10 cellular contexts compared by ENCODE assay signal in the genomic region with DNA sequence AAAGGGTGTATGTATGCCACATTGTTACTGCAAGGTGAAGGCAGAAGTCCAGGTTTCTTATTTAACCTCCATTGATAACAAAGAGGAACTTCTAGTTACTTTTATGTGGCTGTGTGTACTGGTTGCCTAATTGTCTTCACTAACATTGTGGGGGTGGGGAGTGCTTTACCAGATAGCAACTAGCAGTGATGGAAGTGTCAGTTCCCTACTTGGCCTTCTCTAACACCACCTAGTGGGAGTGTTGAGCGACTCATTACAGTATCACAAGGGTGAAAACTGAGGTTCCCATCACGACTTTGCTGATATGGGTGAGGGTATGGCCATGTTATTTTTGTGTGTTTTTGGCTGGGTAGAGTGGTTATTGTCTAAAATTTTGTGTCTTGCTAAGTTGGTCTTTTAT.
A peak's percentile ranks its signal among the peaks of the same experiment; 100 is the strongest.
DNase-seq lines count a peak whose midpoint lies in the region; ATAC-seq and TF ChIP-seq lines count a peak whose summit lies in the region.
"Had no signal": no experiment of that assay in that cellular context is flagged by ENCODE, and none has a peak within 500 bp of the region (broad histone marks: within the 10 kb centered on the region; RNA-seq: fewer than 3 reads in every experiment).

No MANE protein-coding gene starts in this region.

- no peaks in the 10 kb centered on the region for H3K79me2 ChIP-seq in SK-N-SH (ENCODE audit: insufficient read depth)

- H3K4me3 Mint-ChIP-seq in T-helper 2 cell treated with Interferon-gamma antibody and Interleukin-4, amounts not matched to agents 5 μg/mL and 100 μg/mL, for 36 hours, result no peak overlapping the region

- no peaks in the 10 kb centered on the region for H3K9me3 ChIP-seq in SK-N-SH
- no peaks in the 10 kb centered on the region for H3K9me3 ChIP-seq in gastroesophageal sphincter
- H3K9me3 ChIP-seq: BLaER1 had no signal

- no peak for DNase-seq in SK-N-SH
- peak; percentile 93 for DNase-seq in NOMO-1 treated with DMSO at 0.1 percent for 48 hours (lab: John Stamatoyannopoulos, UW; ENCODE audit: unreplicated experiment)
- peak; percentile 10 for DNase-seq in germinal center (ENCODE audit: low spot score)
- DNase-seq in T-helper 2 cell treated with Interferon-gamma antibody and Interleukin-4, amounts not matched to agents 5 μg/mL and 100 μg/mL, for 36 hours (ENCODE audit: low spot score), result no peak
- no peak for DNase-seq in NCI-H2029 (lab: John Stamatoyannopoulos, UW)

- H3K4me1 Mint-ChIP-seq in T-helper 2 cell treated with Interferon-gamma antibody and Interleukin-4, amounts not matched to agents 5 μg/mL and 100 μg/mL, for 36 hours (ENCODE audit: low read depth), result no peaks in the 10 kb centered on the region

- H3K4me1 ChIP-seq in SK-N-SH (ENCODE audit: control insufficient read depth in 1 of 2, insufficient read depth in 2 of 2, low read depth in 1 of 2, low read length in 1 of 2) (no peaks in the 10 kb centered on the region), gastroesophageal sphincter (no peaks in the 10 kb centered on the region)

- H3K4me3 ChIP-seq in SK-N-SH (ENCODE audit: low read depth in 2 of 2, low read length in 1 of 2) (no peak overlapping the region), gastroesophageal sphincter (no peak overlapping the region)
- H3K4me3 ChIP-seq: BLaER1, skin epidermis had no signal

- ATAC-seq in SK-N-SH treated with all-trans-retinoic acid at 6 μM for 48 hours, result no peak
- ATAC-seq in HG03025 (IDR thresholded peaks at IDR 0.05; ENCODE audit: low FRiP score, unreplicated experiment), result peak; percentile 94
- ATAC-seq in gastroesophageal sphincter, result no peak

- TF ChIP-seq CTCF in SK-N-SH (IDR thresholded peaks at IDR 0.05) (peak; percentile 24; the same call in 1 of the 2 replicates), gastroesophageal sphincter (IDR thresholded peaks at IDR 0.05) (no peak)

- no peaks in the 10 kb centered on the region for H3K9me3 Mint-ChIP-seq in T-helper 2 cell treated with Interferon-gamma antibody and Interleukin-4, amounts not matched to agents 5 μg/mL and 100 μg/mL, for 36 hours

- no peaks in the 10 kb centered on the region for H4K20me1 ChIP-seq in SK-N-SH (ENCODE audit: insufficient read depth)
- H4K20me1 ChIP-seq: BLaER1 had no signal

- H3K27ac ChIP-seq in SK-N-SH (ENCODE audit: low read depth in 2 of 2, low read length in 1 of 2) (no peak overlapping the region; a peak in 1 of 4 replicates), gastroesophageal sphincter (no peak overlapping the region)
- H3K27ac ChIP-seq: BLaER1, skin epidermis had no signal

- no peak overlapping the region for H3K4me2 ChIP-seq in SK-N-SH
- H3K4me2 ChIP-seq: BLaER1 had no signal

- H3K27me3 Mint-ChIP-seq in T-helper 2 cell treated with Interferon-gamma antibody and Interleukin-4, amounts not matched to agents 5 μg/mL and 100 μg/mL, for 36 hours (ENCODE audit: low read depth), result no peaks in the 10 kb centered on the region

- H3K9me2 ChIP-seq in SK-N-SH, result no peaks in the 10 kb centered on the region

- no peak overlapping the region for H3K27ac Mint-ChIP-seq in T-helper 2 cell treated with Interferon-gamma antibody and Interleukin-4, amounts not matched to agents 5 μg/mL and 100 μg/mL, for 36 hours

- no peak for TF ChIP-seq POLR2A in gastroesophageal sphincter (IDR thresholded peaks at IDR 0.05)

- POLR2A ChIA-PET in SK-N-SH (lab: Yijun Ruan, JAX), result no interaction called here

- peaks cover 0 to 25% of the 10 kb centered on the region in 2 experiments for H3K36me3 ChIP-seq in SK-N-SH (replicated peaks in 1 of 2; ENCODE audit: control insufficient read depth in 1 of 2, insufficient read depth in 2 of 2, low read length in 1 of 2)
- H3K36me3 ChIP-seq in gastroesophageal sphincter, result no peaks in the 10 kb centered on the region
- H3K36me3 ChIP-seq: BLaER1 had no signal

- TF ChIP-seq EP300 in SK-N-SH (IDR thresholded peaks at IDR 0.05; ENCODE audit: borderline replicate concordance in 1 of 2, low read depth in 1 of 2, low read length in 1 of 2), result no peak
- TF ChIP-seq EP300 in gastroesophageal sphincter (IDR thresholded peaks at IDR 0.05), result no peak

- H3F3A ChIP-seq in SK-N-SH (replicated peaks; ENCODE audit: insufficient read depth), result no peaks in the 10 kb centered on the region

- no peak overlapping the region for H3K9ac ChIP-seq in SK-N-SH
- H3K9ac ChIP-seq: BLaER1 had no signal

- TF ChIP-seq RAD21 in SK-N-SH (IDR thresholded peaks at IDR 0.05; ENCODE audit: low read length), result no peak

- H3K27me3 ChIP-seq in SK-N-SH (ENCODE audit: insufficient read depth) (no peaks in the 10 kb centered on the region), gastroesophageal sphincter (no peaks in the 10 kb centered on the region)
- H3K27me3 ChIP-seq: BLaER1 had no signal

- WGBS in SK-N-SH (ENCODE audit: low lambda C conversion rate), result 63% methylated on average over 2 of the region's 2 CpGs
- WGBS in gastroesophageal sphincter (ENCODE audit: low coverage in 1 of 2), 2 donors, result no CpG with 5 or more reads among the region's 2 CpGs

- H2AFZ ChIP-seq in SK-N-SH (ENCODE audit: low read depth), result no peak overlapping the region

- no peaks in the 10 kb centered on the region for H3K36me3 Mint-ChIP-seq in T-helper 2 cell treated with Interferon-gamma antibody and Interleukin-4, amounts not matched to agents 5 μg/mL and 100 μg/mL, for 36 hours (ENCODE audit: low read depth)

- CTCF ChIA-PET in SK-N-SH (lab: Yijun Ruan, JAX), result no interaction called here

TF ChIP-seq in SK-N-SH, 30 proteins besides CTCF, POLR2A, EP300 and RAD21 (continues in another document):
- no peak for TF ChIP-seq CHD2 (IDR thresholded peaks at IDR 0.05; ENCODE audit: low read length, partially characterized antibody)
- TF ChIP-seq, protein P1, sequence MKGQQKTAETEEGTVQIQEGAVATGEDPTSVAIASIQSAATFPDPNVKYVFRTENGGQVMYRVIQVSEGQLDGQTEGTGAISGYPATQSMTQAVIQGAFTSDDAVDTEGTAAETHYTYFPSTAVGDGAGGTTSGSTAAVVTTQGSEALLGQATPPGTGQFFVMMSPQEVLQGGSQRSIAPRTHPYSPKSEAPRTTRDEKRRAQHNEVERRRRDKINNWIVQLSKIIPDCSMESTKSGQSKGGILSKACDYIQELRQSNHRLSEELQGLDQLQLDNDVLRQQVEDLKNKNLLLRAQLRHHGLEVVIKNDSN (IDR thresholded peaks at IDR 0.05; ENCODE audit: borderline replicate concordance, low read depth), result no peak
- TF ChIP-seq FOSL2 (IDR thresholded peaks at IDR 0.05; ENCODE audit: borderline replicate concordance, low read depth), result no peak
- TF ChIP-seq, protein P2, sequence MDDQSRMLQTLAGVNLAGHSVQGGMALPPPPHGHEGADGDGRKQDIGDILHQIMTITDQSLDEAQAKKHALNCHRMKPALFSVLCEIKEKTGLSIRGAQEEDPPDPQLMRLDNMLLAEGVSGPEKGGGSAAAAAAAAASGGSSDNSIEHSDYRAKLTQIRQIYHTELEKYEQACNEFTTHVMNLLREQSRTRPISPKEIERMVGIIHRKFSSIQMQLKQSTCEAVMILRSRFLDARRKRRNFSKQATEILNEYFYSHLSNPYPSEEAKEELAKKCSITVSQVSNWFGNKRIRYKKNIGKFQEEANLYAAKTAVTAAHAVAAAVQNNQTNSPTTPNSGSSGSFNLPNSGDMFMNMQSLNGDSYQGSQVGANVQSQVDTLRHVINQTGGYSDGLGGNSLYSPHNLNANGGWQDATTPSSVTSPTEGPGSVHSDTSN (IDR thresholded peaks at IDR 0.05), result no peak

TF ChIP-seq in SK-N-SH treated with all-trans-retinoic acid at 6 μM for 48 hours, 23 proteins besides CTCF, POLR2A, EP300 and RAD21:
- TF ChIP-seq BACH2 (CRISPR knock-in tag; IDR thresholded peaks at IDR 0.05; ENCODE audit: borderline replicate concordance) (no peak), TCF4 (CRISPR knock-in tag; IDR thresholded peaks at IDR 0.05; ENCODE audit: borderline replicate concordance) (no peak), GLIS3 (CRISPR knock-in tag; IDR thresholded peaks at IDR 0.05) (no peak)

Comparison
In these comparisons a context has a peak if more than half of its experiments do, and no peak if none do; other contexts are left out.
1. DNase-seq: peak in NOMO-1 treated with DMSO at 0.1 percent for 48 hours (single experiment) and germinal center (single experiment); none in SK-N-SH (single experiment), T-helper 2 cell treated with Interferon-gamma antibody and Interleukin-4, amounts not matched to agents 5 μg/mL and 100 μg/mL, for 36 hours (single experiment) and NCI-H2029 (single experiment).